Comparison of ENCODE assay signal across 19 cellular contexts in genomic region chr1:193210991-193211390, GRCh38. TPM values are rescaled to one million over a fixed set of nuclear protein-coding genes. Genes with fewer than 3 reads are reported as not detected.
A peak's percentile ranks its signal among the peaks of the same experiment; 100 is the strongest.
DNase-seq lines count a peak whose midpoint lies in the region; ATAC-seq and TF ChIP-seq lines count a peak whose summit lies in the region.
"Had no signal": no experiment of that assay in that cellular context is flagged by ENCODE, and none has a peak within 500 bp of the region (broad histone marks: within the 10 kb centered on the region; RNA-seq: fewer than 3 reads in every experiment).

No MANE protein-coding gene starts in this region.

- H3K27me3 Mint-ChIP-seq in activated CD4-positive, alpha-beta T cell treated with anti-CD3 and anti-CD28 coated beads, Interleukin-2, amount 10 ng/mL, durations not matched to agents 24 days and 14 days, result no peaks in the 10 kb centered on the region
- H3K27me3 Mint-ChIP-seq in central memory CD8-positive, alpha-beta T cell, result no peaks in the 10 kb centered on the region
- no peaks in the 10 kb centered on the region for H3K27me3 Mint-ChIP-seq in progenitor cell of endocrine pancreas

- no peaks in the 10 kb centered on the region for H3K9me3 ChIP-seq in aorta (ENCODE audit: control insufficient read depth, low read length)
- H3K9me3 ChIP-seq: body of pancreas had no signal

- H3K27ac ChIP-seq in aorta (ENCODE audit: low read depth in 1 of 2, low read length in 2 of 2), result no peak overlapping the region
- H3K27ac ChIP-seq: 22Rv1, body of pancreas had no signal

- no peak overlapping the region for H3K4me3 Mint-ChIP-seq in activated CD4-positive, alpha-beta T cell treated with anti-CD3 and anti-CD28 coated beads, Interleukin-2, amount 10 ng/mL, durations not matched to agents 24 days and 14 days
- H3K4me3 Mint-ChIP-seq in central memory CD8-positive, alpha-beta T cell, result no peak overlapping the region
- H3K4me3 Mint-ChIP-seq in progenitor cell of endocrine pancreas (ENCODE audit: low read depth), result no peak overlapping the region

- DNase-seq in activated CD4-positive, alpha-beta T cell treated with anti-CD3 and anti-CD28 coated beads, Interleukin-2, amount 10 ng/mL, durations not matched to agents 24 days and 14 days, result no peak
- DNase-seq in activated CD4-positive, alpha-beta T cell treated with anti-CD3 and anti-CD28 coated beads for 4 hours, result no peak
- DNase-seq in central memory CD8-positive, alpha-beta T cell (ENCODE audit: low spot score in 2 of 2), result no peak
- no peak for DNase-seq in progenitor cell of endocrine pancreas (ENCODE audit: low spot score, unreplicated experiment)
- DNase-seq in NK-92 (lab: John Stamatoyannopoulos, UW; ENCODE audit: unreplicated experiment), result no peak
- DNase-seq in aorta, result no peak
- DNase-seq: activated CD4-positive, CD25-positive, alpha-beta regulatory T cell treated with anti-CD3 and anti-CD28 coated beads, Interleukin-2, amount 50 U/mL, for 72 hours; activated naive CD4-positive, alpha-beta T cell treated with Interleukin-2 at 50 U/mL for 16 hours; body of pancreas; C1 segment of cervical spinal cord; left ventricle myocardium superior; NCI-H187 treated with DMSO at 0.1 percent for 48 hours; NCI-H510A treated with DMSO at 0.1 percent for 48 hours; T-helper 9 cell had no signal

- WGBS in aorta, 2 donors, result 96 to 97% methylated on average over 7 of the region's 7 CpGs

- H3K4me1 Mint-ChIP-seq in activated CD4-positive, alpha-beta T cell treated with anti-CD3 and anti-CD28 coated beads, Interleukin-2, amount 10 ng/mL, durations not matched to agents 24 days and 14 days, result peaks cover 16% of the 10 kb centered on the region
- peaks cover 25% of the 10 kb centered on the region for H3K4me1 Mint-ChIP-seq in central memory CD8-positive, alpha-beta T cell
- H3K4me1 Mint-ChIP-seq in progenitor cell of endocrine pancreas (ENCODE audit: low read depth), result peaks cover 2% of the 10 kb centered on the region

- H3K36me3 ChIP-seq in aorta (ENCODE audit: control insufficient read depth in 1 of 2, insufficient read depth in 2 of 2, low read length in 1 of 2), result peaks cover 0 to 3% of the 10 kb centered on the region in 2 donors

- H3K4me1 ChIP-seq in aorta (ENCODE audit: control insufficient read depth in 1 of 2, insufficient read depth in 2 of 2, low read length in 2 of 2), result no peaks in the 10 kb centered on the region
- H3K4me1 ChIP-seq: body of pancreas had no signal

- no peak for TF ChIP-seq CTCF in progenitor cell of endocrine pancreas (IDR thresholded peaks at IDR 0.05; ENCODE audit: unreplicated experiment)

- H3K9me3 Mint-ChIP-seq in activated CD4-positive, alpha-beta T cell treated with anti-CD3 and anti-CD28 coated beads, Interleukin-2, amount 10 ng/mL, durations not matched to agents 24 days and 14 days, result peaks cover 20% of the 10 kb centered on the region
- no peaks in the 10 kb centered on the region for H3K9me3 Mint-ChIP-seq in central memory CD8-positive, alpha-beta T cell
- peaks cover 40% of the 10 kb centered on the region for H3K9me3 Mint-ChIP-seq in progenitor cell of endocrine pancreas (ENCODE audit: low read depth)

- no peak overlapping the region for H3K4me3 ChIP-seq in aorta (ENCODE audit: low read length in 2 of 2)
- H3K4me3 ChIP-seq: body of pancreas had no signal

- H3K27ac Mint-ChIP-seq in activated CD4-positive, alpha-beta T cell treated with anti-CD3 and anti-CD28 coated beads, Interleukin-2, amount 10 ng/mL, durations not matched to agents 24 days and 14 days, result peak overlapping the region; percentile 57
- H3K27ac Mint-ChIP-seq in central memory CD8-positive, alpha-beta T cell (ENCODE audit: low read depth), result peak overlapping the region; percentile 48
- H3K27ac Mint-ChIP-seq in progenitor cell of endocrine pancreas, result peak overlapping the region; percentile 40

- intact Hi-C loops in activated CD4-positive, alpha-beta T cell treated with anti-CD3 and anti-CD28 coated beads, Interleukin-2, amount 10 ng/mL, durations not matched to agents 24 days and 14 days (cut with micrococcal nuclease), result no loop called here
- intact Hi-C loops in aorta (cut with DNase I), result no loop called here

- peak; percentile 5 for ATAC-seq in HG03175 (IDR thresholded peaks at IDR 0.05; ENCODE audit: unreplicated experiment)
- ATAC-seq in central memory CD8-positive, alpha-beta T cell (replicated peaks; ENCODE audit: extremely low read depth, poor library complexity, severe bottlenecking), result no peak
- ATAC-seq in HG03342 (IDR thresholded peaks at IDR 0.05; ENCODE audit: unreplicated experiment), result no peak
- ATAC-seq in aorta (ENCODE audit: low FRiP score), result no peak
- ATAC-seq: body of pancreas, HepG2, left ventricle myocardium superior had no signal

- no peaks in the 10 kb centered on the region for H3K27me3 ChIP-seq in aorta (ENCODE audit: control insufficient read depth in 1 of 2, insufficient read depth in 2 of 2, low read length in 1 of 2)
- H3K27me3 ChIP-seq: body of pancreas had no signal

- H3K36me3 Mint-ChIP-seq in activated CD4-positive, alpha-beta T cell treated with anti-CD3 and anti-CD28 coated beads, Interleukin-2, amount 10 ng/mL, durations not matched to agents 24 days and 14 days (ENCODE audit: low read depth), result peaks cover 74% of the 10 kb centered on the region
- peaks cover 18% of the 10 kb centered on the region for H3K36me3 Mint-ChIP-seq in central memory CD8-positive, alpha-beta T cell (ENCODE audit: insufficient read depth)
- peaks cover 58% of the 10 kb centered on the region for H3K36me3 Mint-ChIP-seq in progenitor cell of endocrine pancreas (ENCODE audit: insufficient read depth)

RNA-seq across cellular contexts. Expression of gene B3GALT2, which starts 24.6 kb away (rescaled TPM):
- total RNA-seq in activated CD4-positive, alpha-beta T cell treated with anti-CD3 and anti-CD28 coated beads, Interleukin-2, amount 10 ng/mL, durations not matched to agents 24 days and 14 days, result 0.05 and 0.09 TPM in 2 replicates
- total RNA-seq in progenitor cell of endocrine pancreas (0.44 and 0.79 TPM in 2 replicates), aorta (under 1 TPM; 0.16 to 0.51 TPM)
- polyA plus RNA-seq in aorta, result under 1 TPM; 0.28 to 0.50 TPM
- total RNA-seq: epithelial cell of proximal tubule, HepG2 had no signal
- polyA plus RNA-seq: HepG2 had no signal
